In genomic region chr20:35115606-35116005, GRCh38 we compare ENCODE assay signal across 1 cellular context.
A peak's percentile ranks its signal among the peaks of the same experiment; 100 is the strongest.
TF ChIP-seq lines count a peak whose summit lies in the region.

No MANE protein-coding gene starts in this region.

TF ChIP-seq in K562, 482 proteins besides CTCF, POLR2A, EP300 and RAD21:
- TF ChIP-seq TFAM (CRISPR knock-in tag; conservative IDR thresholded peaks at IDR 0.05) (no peak), PTRF (tag; IDR thresholded peaks at IDR 0.05) (no peak), PPARD (CRISPR knock-in tag; IDR thresholded peaks at IDR 0.05) (no peak), MCM3 (IDR thresholded peaks at IDR 0.05) (no peak), IRF2 (CRISPR knock-in tag; IDR thresholded peaks at IDR 0.05) (0 out of 2 replicates have a peak, but pooled peaks have one; percentile 11), HLTF (IDR thresholded peaks at IDR 0.05) (no peak), POLR2AphosphoS5 (IDR thresholded peaks at IDR 0.05; ENCODE audit: control insufficient read depth, insufficient read depth, low read depth, low read length) (no peak), YY1 (IDR thresholded peaks at IDR 0.05; ENCODE audit: borderline replicate concordance in 1 of 3, control insufficient read depth in 1 of 3, extremely low read depth in 1 of 3, insufficient read depth in 3 of 3, insufficient read length in 1 of 3, insufficient replicate concordance in 2 of 3, low read depth in 1 of 3, low read length in 2 of 3) (no peak), ZNF311 (CRISPR knock-in tag; IDR thresholded peaks at IDR 0.05) (no peak), MAZ (CRISPR knock-in tag; conservative IDR thresholded peaks at IDR 0.05 in 1 of 2, IDR thresholded peaks at IDR 0.05 in 1 of 2) (no peak), BRF1 (IDR thresholded peaks at IDR 0.05; ENCODE audit: borderline replicate concordance, extremely low read depth, insufficient read length) (no peak), HDGF (IDR thresholded peaks at IDR 0.05) (no peak)
- TF ChIP-seq, protein P1, sequence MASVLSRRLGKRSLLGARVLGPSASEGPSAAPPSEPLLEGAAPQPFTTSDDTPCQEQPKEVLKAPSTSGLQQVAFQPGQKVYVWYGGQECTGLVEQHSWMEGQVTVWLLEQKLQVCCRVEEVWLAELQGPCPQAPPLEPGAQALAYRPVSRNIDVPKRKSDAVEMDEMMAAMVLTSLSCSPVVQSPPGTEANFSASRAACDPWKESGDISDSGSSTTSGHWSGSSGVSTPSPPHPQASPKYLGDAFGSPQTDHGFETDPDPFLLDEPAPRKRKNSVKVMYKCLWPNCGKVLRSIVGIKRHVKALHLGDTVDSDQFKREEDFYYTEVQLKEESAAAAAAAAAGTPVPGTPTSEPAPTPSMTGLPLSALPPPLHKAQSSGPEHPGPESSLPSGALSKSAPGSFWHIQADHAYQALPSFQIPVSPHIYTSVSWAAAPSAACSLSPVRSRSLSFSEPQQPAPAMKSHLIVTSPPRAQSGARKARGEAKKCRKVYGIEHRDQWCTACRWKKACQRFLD (CRISPR knock-in tag; IDR thresholded peaks at IDR 0.05): 0 out of 2 replicates have a peak, but pooled peaks have one; percentile 7
TF ChIP-seq in K562: peak in this region for 2.
